In the genomic region with DNA sequence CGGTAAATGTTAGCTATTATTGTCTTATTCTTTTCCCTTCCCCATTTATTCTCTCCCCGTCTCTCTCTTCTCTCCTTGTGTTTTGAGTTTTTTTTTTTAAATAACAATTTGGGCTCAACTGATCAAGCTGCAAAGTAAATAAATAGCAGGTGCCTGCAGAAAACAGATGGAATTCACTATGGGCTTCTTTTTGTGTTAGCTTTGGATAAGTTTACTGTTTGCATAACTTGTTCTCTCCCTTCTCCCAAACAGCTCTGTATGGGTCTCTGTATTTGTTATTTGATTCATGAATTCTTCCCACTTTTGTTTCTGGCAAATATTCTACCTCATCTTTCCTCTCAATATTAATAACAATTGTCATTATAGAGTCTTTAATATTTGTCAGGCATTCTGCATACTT, we compare ENCODE assay signal across 18 cellular contexts.
"Had no signal": no experiment of that assay in that cellular context is flagged by ENCODE, and none has a peak within 500 bp of the region (broad histone marks: within the 10 kb centered on the region; RNA-seq: fewer than 3 reads in every experiment).

No MANE protein-coding gene starts in this region.

- DNase-seq: activated CD4-positive, alpha-beta T cell treated with anti-CD3 and anti-CD28 coated beads, Interleukin-2, amount 10 ng/mL, durations not matched to agents 24 days and 14 days; activated CD8-positive, alpha-beta memory T cell treated with anti-CD3 and anti-CD28 coated beads, Interleukin-2, amount 10 ng/mL, durations not matched to agents 7 days and 5 days; activated CD8-positive, alpha-beta T cell treated with anti-CD3 and anti-CD28 coated beads for 36 hours; activated gamma-delta T cell; activated naive CD4-positive, alpha-beta T cell treated with anti-CD3 and anti-CD28 coated beads, Interleukin-2, amount 50 U/mL, for 16 hours; activated naive CD8-positive, alpha-beta T cell treated with anti-CD3 and anti-CD28 coated beads, Interleukin-2, amount 50 U/mL, for 24 hours; activated T-cell treated with anti-CD3 and anti-CD28 coated beads for 4 hours; cerebellar nuclear complex; esophagus squamous epithelium; gastrocnemius medialis; hippocampal formation; left ventricle myocardium superior; mammary epithelial cell; naive thymus-derived CD8-positive, alpha-beta T cell; stimulated activated CD4-positive, alpha-beta T cell treated with anti-CD3 and anti-CD28 coated beads, Interleukin-2, amount 100 ng/mL, for 48 hours; stimulated activated naive CD4-positive, alpha-beta T cell treated with Interleukin-2 at 50 U/mL for 16 hours; upper lobe of left lung had no signal

- ATAC-seq: activated CD4-positive, CD25-positive, alpha-beta regulatory T cell treated with anti-CD3 and anti-CD28 coated beads, Interleukin-2, amount 50 U/mL, for 24 hours; activated CD8-positive, alpha-beta memory T cell treated with anti-CD3 and anti-CD28 coated beads, Interleukin-2, amount 10 ng/mL, durations not matched to agents 7 days and 5 days; activated CD8-positive, alpha-beta T cell treated with anti-CD3 and anti-CD28 coated beads for 36 hours; activated naive CD8-positive, alpha-beta T cell treated with anti-CD3 and anti-CD28 coated beads, Interleukin-2, amount 50 U/mL, for 24 hours; gastrocnemius medialis; left ventricle myocardium superior; naive thymus-derived CD8-positive, alpha-beta T cell had no signal
